26 cellular contexts compared by ENCODE assay signal in the genomic region with DNA sequence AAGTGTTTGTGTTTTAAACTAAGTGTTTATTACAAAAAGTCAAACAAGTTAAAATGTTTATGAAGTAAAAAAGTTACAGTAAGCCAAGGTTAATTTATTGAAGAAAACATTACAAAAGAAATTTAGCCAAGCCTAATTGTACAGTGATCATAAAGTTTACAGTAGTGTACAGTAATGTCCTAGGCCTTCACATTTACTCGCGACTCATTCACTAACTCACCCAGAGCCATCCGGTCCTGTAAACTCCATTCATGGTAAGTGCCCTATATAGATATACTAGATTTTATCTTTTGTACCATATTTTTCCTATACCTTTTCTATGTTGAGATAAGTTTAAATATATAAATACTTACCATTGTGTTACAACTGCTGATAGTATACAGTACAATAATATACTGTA.
"Had no signal": no experiment of that assay in that cellular context is flagged by ENCODE, and none has a peak within 500 bp of the region (broad histone marks: within the 10 kb centered on the region; RNA-seq: fewer than 3 reads in every experiment).

No MANE protein-coding gene starts in this region.

- H3K27me3 Mint-ChIP-seq: naive B cell; naive thymus-derived CD8-positive, alpha-beta T cell had no signal

- H3K27me3 ChIP-seq: dorsolateral prefrontal cortex, esophagus squamous epithelium, gastroesophageal sphincter, heart left ventricle, hepatocyte, left lung had no signal

- H3K4me3 ChIP-seq: coronary artery, dorsolateral prefrontal cortex, esophagus squamous epithelium, gastroesophageal sphincter, heart left ventricle, hepatocyte, left lung, lower lobe of right lung, mucosa of descending colon had no signal

- H3K27ac ChIP-seq: coronary artery, dorsolateral prefrontal cortex, epithelial cell of prostate, esophagus squamous epithelium, gastroesophageal sphincter, heart left ventricle, hepatocyte, left lung, lower lobe of right lung had no signal

- H3K27ac Mint-ChIP-seq: immature natural killer cell; mesothelial cell of epicardium; naive B cell; naive thymus-derived CD8-positive, alpha-beta T cell had no signal

- H3K4me1 ChIP-seq: esophagus squamous epithelium, gastroesophageal sphincter, left lung, lower lobe of right lung had no signal

- H3K4me3 Mint-ChIP-seq: immature natural killer cell; mesothelial cell of epicardium; naive B cell; naive thymus-derived CD8-positive, alpha-beta T cell had no signal

- H3K36me3 Mint-ChIP-seq: immature natural killer cell; mesothelial cell of epicardium; naive B cell; naive thymus-derived CD8-positive, alpha-beta T cell had no signal

- H3K4me1 Mint-ChIP-seq: immature natural killer cell; mesothelial cell of epicardium; naive B cell; naive thymus-derived CD8-positive, alpha-beta T cell had no signal

- DNase-seq: dermis blood vessel endothelial cell; dorsolateral prefrontal cortex; effector CD4-positive, alpha-beta T cell; effector memory CD4-positive, alpha-beta T cell; erythroblast; esophagus squamous epithelium; foreskin fibroblast; heart left ventricle; hypothalamus; immature natural killer cell; islet precursor cell; kidney; kidney glomerular epithelial cell; left lung; left ventricle myocardium superior; lower lobe of right lung; mesenchymal stem cell; mucosa of descending colon; naive B cell; naive thymus-derived CD8-positive, alpha-beta T cell had no signal

- H3K36me3 ChIP-seq: esophagus squamous epithelium, gastroesophageal sphincter, heart left ventricle, left lung, lower lobe of right lung had no signal

- ATAC-seq: esophagus mucosa; gastroesophageal sphincter; heart left ventricle; left lung; left ventricle myocardium superior; lower lobe of right lung; mucosa of descending colon; naive thymus-derived CD8-positive, alpha-beta T cell had no signal

- H3K9me3 ChIP-seq: esophagus squamous epithelium, gastroesophageal sphincter, heart left ventricle, left lung, lower lobe of right lung, mucosa of descending colon had no signal
